ENCODE assay signal across 8 cellular contexts in the genomic region with DNA sequence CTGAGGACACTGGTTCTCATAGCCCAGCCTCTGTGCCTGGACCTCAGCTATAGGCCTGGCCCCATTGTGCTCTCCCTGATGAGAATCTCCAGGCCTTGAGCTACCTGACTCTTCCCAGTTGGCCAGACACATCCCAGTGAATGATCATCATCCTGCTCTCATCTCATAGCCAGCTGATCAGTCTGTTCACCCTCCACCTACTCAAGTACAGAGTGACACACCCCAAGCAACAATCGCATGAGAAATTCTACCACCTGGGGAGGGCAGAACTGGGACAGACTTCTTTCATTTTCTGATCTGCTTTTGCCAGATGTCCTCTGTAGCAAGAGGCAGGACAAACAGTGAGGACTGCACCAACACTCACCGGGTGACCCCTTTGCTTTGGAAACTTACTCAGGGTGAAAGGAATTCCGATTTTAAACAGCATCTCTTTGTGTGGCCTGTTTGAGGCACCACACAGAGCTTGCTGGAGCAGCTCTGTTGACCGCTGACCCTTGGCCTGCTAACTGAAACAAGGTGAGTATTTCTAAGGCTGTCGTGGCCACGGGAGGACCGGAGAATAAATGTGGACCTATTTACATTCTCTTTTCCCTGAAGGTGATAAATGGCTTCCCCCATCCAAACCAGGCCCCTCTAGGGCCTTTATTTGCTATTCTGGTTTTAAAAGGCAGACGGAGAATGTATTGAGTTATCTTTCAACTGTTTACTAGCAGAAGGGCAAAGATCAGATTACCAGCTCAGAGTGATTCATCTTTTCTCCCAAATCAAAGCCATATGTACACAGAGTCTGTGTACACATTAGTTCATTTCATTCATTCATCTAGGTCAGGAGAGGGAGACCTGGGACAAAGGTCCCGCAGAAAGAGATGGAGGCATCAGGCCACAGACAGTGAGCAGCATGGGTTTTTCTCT.
DNase-seq lines count a peak whose midpoint lies in the region; ATAC-seq, FAIRE-seq and TF ChIP-seq lines count a peak whose summit lies in the region.

No MANE protein-coding gene starts in this region.

- intact Hi-C loops in left colon (cut with DNase I, micrococcal nuclease), result no loop called here
- intact Hi-C loops in A673 (cut with micrococcal nuclease; ENCODE audit: unreplicated experiment), result no loop called here

- TF ChIP-seq CTCF in AG04450 (IDR thresholded peaks at IDR 0.05; ENCODE audit: low read depth, low read length) (no peak), A673 (conservative IDR thresholded peaks at IDR 0.05; ENCODE audit: low read depth, low read length) (no peak), coronary artery (IDR thresholded peaks at IDR 0.05) (no peak)

- no peak for FAIRE-seq in frontal cortex (lab: Jason Lieb, UNC)

- no peaks in the 10 kb centered on the region for H3K9me3 ChIP-seq in AG04450 (ENCODE audit: control insufficient read depth, insufficient read depth, low read length)
- no peaks in the 10 kb centered on the region for H3K9me3 ChIP-seq in A673 (ENCODE audit: low read depth, low read length, poor library complexity, severe bottlenecking)

- CTCF ChIA-PET in AG04450 (lab: Charles Lee), result interaction anchor here (2.1 kb wide), 1 partner anchor 20 kb away, joined by 5 read pairs; no protein-coding TSS in a partner anchor
- CTCF ChIA-PET in A673 (lab: Charles Lee), result no interaction called here

- H3K36me3 ChIP-seq in A673 (ENCODE audit: insufficient read depth, low read length, poor library complexity, severe bottlenecking), result no peaks in the 10 kb centered on the region

- H3K4me1 ChIP-seq in A673 (ENCODE audit: insufficient read depth, low read length, poor library complexity, severe bottlenecking), result no peaks in the 10 kb centered on the region

- DNase-seq in AG04450 (ENCODE audit: low read depth, low spot score), result peak; percentile 91
- DNase-seq in HPDE6-E6E7 (ENCODE audit: extremely low spot score), result peak; percentile 64
- DNase-seq in left colon, result peak; percentile 15 to 31
- DNase-seq in frontal cortex (ENCODE audit: low spot score in 2 of 2), result no peak
- no peak for DNase-seq in A673 (ENCODE audit: low spot score)
- DNase-seq in coronary artery (ENCODE audit: low spot score), result no peak

- H3K4me3 ChIP-seq in AG04450 (ENCODE audit: low read depth, low read length) (no peak overlapping the region), A673 (ENCODE audit: low read depth, low read length, poor library complexity, severe bottlenecking) (no peak overlapping the region), coronary artery (no peak overlapping the region)

- BruUV-seq in A673 (replicated peaks; lab: Mats Ljungman, UMichigan), result no TSS peak

- H3K27me3 ChIP-seq in AG04450 (ENCODE audit: control insufficient read depth, insufficient read depth, low read length) (no peaks in the 10 kb centered on the region), A673 (replicated peaks; ENCODE audit: insufficient read depth, low read depth, low read length, poor library complexity) (no peaks in the 10 kb centered on the region)

- POLR2A ChIA-PET in AG04450 (lab: Yijun Ruan, JAX) (interaction anchor here (0.6 to 2.2 kb wide), 13 partner anchors 9 to 250 kb away, joined by 3 to 17 read pairs (median 3); no protein-coding TSS in a partner anchor), A673 (lab: Charles Lee; ENCODE audit: low non-redundant PET) (no interaction called here)

- peak overlapping the region; percentile 97 for H3K27ac ChIP-seq in AG04450 (ENCODE audit: low read depth, low read length)
- no peak overlapping the region for H3K27ac ChIP-seq in A673 (ENCODE audit: low read depth, low read length, poor library complexity, severe bottlenecking)
- peak overlapping the region in 1 of 2 donors; percentile 40 for H3K27ac ChIP-seq in coronary artery

- ATAC-seq in SK-N-SH treated with all-trans-retinoic acid at 6 μM for 48 hours, result peak; percentile 90
- peak; percentile 94 for ATAC-seq in left colon
- ATAC-seq in GM18861 (IDR thresholded peaks at IDR 0.05; ENCODE audit: unreplicated experiment), result no peak

TF ChIP-seq in SK-N-SH treated with all-trans-retinoic acid at 6 μM for 48 hours, 23 proteins besides CTCF, POLR2A, EP300 and RAD21 (continues in another document):
- TF ChIP-seq ESRRG (CRISPR knock-in tag; IDR thresholded peaks at IDR 0.05) (peak; percentile 26), ARNTL (CRISPR knock-in tag; IDR thresholded peaks at IDR 0.05; ENCODE audit: borderline replicate concordance, low read depth) (no peak), GLIS3 (CRISPR knock-in tag; IDR thresholded peaks at IDR 0.05) (peak; percentile 78), ZC3H10 (CRISPR knock-in tag; IDR thresholded peaks at IDR 0.05) (peak; percentile 73), ISL1 (CRISPR knock-in tag; IDR thresholded peaks at IDR 0.05) (peak; percentile 86), ZNF70 (CRISPR knock-in tag; IDR thresholded peaks at IDR 0.05) (no peak), ZNF8 (CRISPR knock-in tag; IDR thresholded peaks at IDR 0.05) (peak; percentile 33; the same call in 1 of the 2 replicates), RARB (CRISPR knock-in tag; IDR thresholded peaks at IDR 0.05) (peak; percentile 89), PPARA (CRISPR knock-in tag; IDR thresholded peaks at IDR 0.05; ENCODE audit: borderline replicate concordance) (no peak), ZFP3 (CRISPR knock-in tag; IDR thresholded peaks at IDR 0.05) (peak; percentile 56), OSR1 (CRISPR knock-in tag; IDR thresholded peaks at IDR 0.05) (no peak), TOX (CRISPR knock-in tag; IDR thresholded peaks at IDR 0.05; ENCODE audit: borderline replicate concordance) (peak; percentile 46)
- TF ChIP-seq, protein P1, sequence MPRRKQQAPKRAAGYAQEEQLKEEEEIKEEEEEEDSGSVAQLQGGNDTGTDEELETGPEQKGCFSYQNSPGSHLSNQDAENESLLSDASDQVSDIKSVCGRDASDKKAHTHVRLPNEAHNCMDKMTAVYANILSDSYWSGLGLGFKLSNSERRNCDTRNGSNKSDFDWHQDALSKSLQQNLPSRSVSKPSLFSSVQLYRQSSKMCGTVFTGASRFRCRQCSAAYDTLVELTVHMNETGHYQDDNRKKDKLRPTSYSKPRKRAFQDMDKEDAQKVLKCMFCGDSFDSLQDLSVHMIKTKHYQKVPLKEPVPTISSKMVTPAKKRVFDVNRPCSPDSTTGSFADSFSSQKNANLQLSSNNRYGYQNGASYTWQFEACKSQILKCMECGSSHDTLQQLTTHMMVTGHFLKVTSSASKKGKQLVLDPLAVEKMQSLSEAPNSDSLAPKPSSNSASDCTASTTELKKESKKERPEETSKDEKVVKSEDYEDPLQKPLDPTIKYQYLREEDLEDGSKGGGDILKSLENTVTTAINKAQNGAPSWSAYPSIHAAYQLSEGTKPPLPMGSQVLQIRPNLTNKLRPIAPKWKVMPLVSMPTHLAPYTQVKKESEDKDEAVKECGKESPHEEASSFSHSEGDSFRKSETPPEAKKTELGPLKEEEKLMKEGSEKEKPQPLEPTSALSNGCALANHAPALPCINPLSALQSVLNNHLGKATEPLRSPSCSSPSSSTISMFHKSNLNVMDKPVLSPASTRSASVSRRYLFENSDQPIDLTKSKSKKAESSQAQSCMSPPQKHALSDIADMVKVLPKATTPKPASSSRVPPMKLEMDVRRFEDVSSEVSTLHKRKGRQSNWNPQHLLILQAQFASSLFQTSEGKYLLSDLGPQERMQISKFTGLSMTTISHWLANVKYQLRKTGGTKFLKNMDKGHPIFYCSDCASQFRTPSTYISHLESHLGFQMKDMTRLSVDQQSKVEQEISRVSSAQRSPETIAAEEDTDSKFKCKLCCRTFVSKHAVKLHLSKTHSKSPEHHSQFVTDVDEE (CRISPR knock-in tag; IDR thresholded peaks at IDR 0.05), result peak; percentile 97
- TF ChIP-seq, protein P2, sequence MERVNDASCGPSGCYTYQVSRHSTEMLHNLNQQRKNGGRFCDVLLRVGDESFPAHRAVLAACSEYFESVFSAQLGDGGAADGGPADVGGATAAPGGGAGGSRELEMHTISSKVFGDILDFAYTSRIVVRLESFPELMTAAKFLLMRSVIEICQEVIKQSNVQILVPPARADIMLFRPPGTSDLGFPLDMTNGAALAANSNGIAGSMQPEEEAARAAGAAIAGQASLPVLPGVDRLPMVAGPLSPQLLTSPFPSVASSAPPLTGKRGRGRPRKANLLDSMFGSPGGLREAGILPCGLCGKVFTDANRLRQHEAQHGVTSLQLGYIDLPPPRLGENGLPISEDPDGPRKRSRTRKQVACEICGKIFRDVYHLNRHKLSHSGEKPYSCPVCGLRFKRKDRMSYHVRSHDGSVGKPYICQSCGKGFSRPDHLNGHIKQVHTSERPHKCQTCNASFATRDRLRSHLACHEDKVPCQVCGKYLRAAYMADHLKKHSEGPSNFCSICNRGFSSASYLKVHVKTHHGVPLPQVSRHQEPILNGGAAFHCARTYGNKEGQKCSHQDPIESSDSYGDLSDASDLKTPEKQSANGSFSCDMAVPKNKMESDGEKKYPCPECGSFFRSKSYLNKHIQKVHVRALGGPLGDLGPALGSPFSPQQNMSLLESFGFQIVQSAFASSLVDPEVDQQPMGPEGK (CRISPR knock-in tag; IDR thresholded peaks at IDR 0.05; ENCODE audit: borderline replicate concordance), result peak; percentile 87
- TF ChIP-seq, protein P3, sequence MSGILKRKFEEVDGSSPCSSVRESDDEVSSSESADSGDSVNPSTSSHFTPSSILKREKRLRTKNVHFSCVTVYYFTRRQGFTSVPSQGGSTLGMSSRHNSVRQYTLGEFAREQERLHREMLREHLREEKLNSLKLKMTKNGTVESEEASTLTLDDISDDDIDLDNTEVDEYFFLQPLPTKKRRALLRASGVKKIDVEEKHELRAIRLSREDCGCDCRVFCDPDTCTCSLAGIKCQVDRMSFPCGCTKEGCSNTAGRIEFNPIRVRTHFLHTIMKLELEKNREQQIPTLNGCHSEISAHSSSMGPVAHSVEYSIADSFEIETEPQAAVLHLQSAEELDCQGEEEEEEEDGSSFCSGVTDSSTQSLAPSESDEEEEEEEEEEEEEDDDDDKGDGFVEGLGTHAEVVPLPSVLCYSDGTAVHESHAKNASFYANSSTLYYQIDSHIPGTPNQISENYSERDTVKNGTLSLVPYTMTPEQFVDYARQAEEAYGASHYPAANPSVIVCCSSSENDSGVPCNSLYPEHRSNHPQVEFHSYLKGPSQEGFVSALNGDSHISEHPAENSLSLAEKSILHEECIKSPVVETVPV (CRISPR knock-in tag; IDR thresholded peaks at IDR 0.05), result peak; percentile 75
- TF ChIP-seq, protein P4, sequence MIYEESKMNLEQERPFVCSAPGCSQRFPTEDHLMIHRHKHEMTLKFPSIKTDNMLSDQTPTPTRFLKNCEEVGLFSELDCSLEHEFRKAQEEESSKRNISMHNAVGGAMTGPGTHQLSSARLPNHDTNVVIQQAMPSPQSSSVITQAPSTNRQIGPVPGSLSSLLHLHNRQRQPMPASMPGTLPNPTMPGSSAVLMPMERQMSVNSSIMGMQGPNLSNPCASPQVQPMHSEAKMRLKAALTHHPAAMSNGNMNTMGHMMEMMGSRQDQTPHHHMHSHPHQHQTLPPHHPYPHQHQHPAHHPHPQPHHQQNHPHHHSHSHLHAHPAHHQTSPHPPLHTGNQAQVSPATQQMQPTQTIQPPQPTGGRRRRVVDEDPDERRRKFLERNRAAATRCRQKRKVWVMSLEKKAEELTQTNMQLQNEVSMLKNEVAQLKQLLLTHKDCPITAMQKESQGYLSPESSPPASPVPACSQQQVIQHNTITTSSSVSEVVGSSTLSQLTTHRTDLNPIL (CRISPR knock-in tag; IDR thresholded peaks at IDR 0.05; ENCODE audit: low read depth), result peak; percentile 78; the same call in 1 of the 2 replicates

Comparison
In these comparisons a context has a peak if more than half of its experiments do, and no peak if none do; other contexts are left out.
1. DNase-seq: peak in AG04450 (single experiment), HPDE6-E6E7 (single experiment) and left colon (2 of 2); none in frontal cortex (0 of 2), A673 (single experiment) and coronary artery (single experiment).